ENCODE assay signal across 9 cellular contexts in the genomic region with DNA sequence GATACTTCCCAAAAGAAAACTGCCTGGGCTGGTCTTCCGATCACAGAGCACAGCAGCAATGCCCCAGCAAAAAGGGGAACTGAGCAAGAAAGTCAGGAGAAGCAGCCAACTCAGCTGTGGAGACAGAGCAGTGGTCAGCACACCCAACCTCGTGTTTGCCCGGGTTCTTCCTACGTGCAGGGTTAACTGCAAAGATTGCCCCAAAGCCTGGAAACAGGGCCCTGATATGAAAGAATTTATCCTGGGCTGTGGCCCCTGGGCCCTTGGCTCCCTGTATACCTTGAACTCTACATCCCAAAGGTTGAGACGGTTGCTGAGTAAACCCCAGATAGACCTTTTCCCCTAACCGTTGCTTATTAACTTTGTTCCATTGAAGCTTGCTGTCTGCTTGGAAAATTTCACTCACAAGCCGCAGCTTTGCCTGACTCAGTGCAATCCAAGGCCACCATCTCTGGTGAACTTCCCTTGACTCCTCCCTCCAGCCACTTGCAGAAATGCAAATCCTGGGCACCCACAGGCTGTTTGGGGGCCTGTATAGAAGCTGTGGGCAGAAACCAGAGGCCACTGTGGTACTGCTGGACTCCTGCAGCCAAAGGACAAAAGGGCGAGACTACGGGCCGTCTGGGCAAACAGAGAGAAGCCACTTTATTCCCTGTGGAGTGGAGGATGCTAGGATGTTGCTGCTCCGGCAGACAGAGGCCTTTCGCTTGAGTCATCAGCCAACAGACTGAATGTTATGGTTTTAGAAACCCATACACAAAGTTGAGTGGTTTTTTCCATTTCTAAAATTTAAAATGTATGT. TPM values are rescaled to one million over a fixed set of nuclear protein-coding genes. Genes with fewer than 3 reads are reported as not detected.
DNase-seq lines count a peak whose midpoint lies in the region; ATAC-seq and TF ChIP-seq lines count a peak whose summit lies in the region.
"Had no signal": no experiment of that assay in that cellular context is flagged by ENCODE, and none has a peak within 500 bp of the region (broad histone marks: within the 10 kb centered on the region; RNA-seq: fewer than 3 reads in every experiment).

No MANE protein-coding gene starts in this region.

- H3K27me3 ChIP-seq in left lung (no peaks in the 10 kb centered on the region), upper lobe of right lung (no peaks in the 10 kb centered on the region), H7 (ENCODE audit: control insufficient read depth, insufficient read depth, low read length) (no peaks in the 10 kb centered on the region)

- H3K27ac ChIP-seq in left lung (peak overlapping the region; percentile 74 to 79), upper lobe of right lung (peak overlapping the region; percentile 43)
- H3K27ac ChIP-seq: KMS-11 had no signal

- intact Hi-C loops in left lung (cut with DNase I) (no loop called here), upper lobe of right lung (cut with DNase I) (no loop called here)

- ATAC-seq in GM21447 (IDR thresholded peaks at IDR 0.05; ENCODE audit: unreplicated experiment) (peak; percentile 82), left lung (peak; percentile 33), upper lobe of right lung (peak; percentile 77)

- peak; percentile 85 for DNase-seq in Daoy (ENCODE audit: low read depth)
- DNase-seq in HK-2 (ENCODE audit: unreplicated experiment) = peak; percentile 88
- peak; percentile 93 for DNase-seq in amniotic epithelial cell (ENCODE audit: low read depth)
- DNase-seq in left lung = peak in 1 of 2 donors; percentile 70
- DNase-seq in upper lobe of right lung = no peak
- DNase-seq in H7 = no peak
- DNase-seq in DMS 273 (lab: John Stamatoyannopoulos, UW; ENCODE audit: unreplicated experiment) = no peak

- no peak overlapping the region for H3K4me3 ChIP-seq in left lung
- no peak overlapping the region for H3K4me3 ChIP-seq in upper lobe of right lung
- no peak overlapping the region for H3K4me3 ChIP-seq in H7 (ENCODE audit: insufficient read depth, low read depth, low read length)

- H3K36me3 ChIP-seq in left lung (peaks cover 0 to 23% of the 10 kb centered on the region in 2 donors), upper lobe of right lung (no peaks in the 10 kb centered on the region), H7 (replicated peaks; ENCODE audit: control insufficient read depth, insufficient read depth, low read length) (no peaks in the 10 kb centered on the region)

- H3K4me1 ChIP-seq in left lung (peaks cover 27 to 78% of the 10 kb centered on the region in 2 donors), upper lobe of right lung (peaks cover 67% of the 10 kb centered on the region)

- H3K9me3 ChIP-seq in left lung = no peaks in the 10 kb centered on the region
- no peaks in the 10 kb centered on the region for H3K9me3 ChIP-seq in upper lobe of right lung

- TF ChIP-seq CTCF in left lung (IDR thresholded peaks at IDR 0.05) = no peak
- TF ChIP-seq CTCF in upper lobe of right lung (IDR thresholded peaks at IDR 0.05) = no peak

RNA-seq across cellular contexts. Expression of gene NRP2, which starts 18.2 kb away (rescaled TPM):
- 108 and 115 TPM in 2 replicates for total RNA-seq in Daoy (2014; rRNA removed; shearing (Covaris generic))
- total RNA-seq in left lung (100 to 1,000 TPM in 1 of 2 donors, 10 to 100 TPM in 1; 75.7 to 122 TPM), upper lobe of right lung (75.3 TPM)
- 89.1 and 92.4 TPM in 2 replicates for total RNA-seq in H7 (2014; rRNA removed; shearing (Covaris generic))

Comparison
In these comparisons a context has a peak if more than half of its experiments do, and no peak if none do; other contexts are left out.
1. DNase-seq: peak in Daoy (single experiment), HK-2 (single experiment) and amniotic epithelial cell (single experiment); none in upper lobe of right lung (single experiment), H7 (single experiment) and DMS 273 (single experiment).
2. Peak in every context shown above with its lines, with median percentiles within 50 percentile points of each other: ATAC-seq.